ENCODE assay signal across 8 cellular contexts in genomic region chr10:79195091-79195923, GRCh38.
DNase-seq lines count a peak whose midpoint lies in the region; ATAC-seq lines count a peak whose summit lies in the region.

No MANE protein-coding gene starts in this region.

- H3K27me3 ChIP-seq in BLaER1 (no peaks in the 10 kb centered on the region), NT2/D1 (ENCODE audit: insufficient read depth, insufficient read length) (no peaks in the 10 kb centered on the region)

- H3K27ac ChIP-seq in BLaER1 = peak overlapping the region; percentile 70; the same call in 1 of the 2 replicates

- peaks cover 74% of the 10 kb centered on the region for H3K4me1 ChIP-seq in BLaER1
- no peaks in the 10 kb centered on the region for H3K4me1 ChIP-seq in NT2/D1 (ENCODE audit: insufficient read depth, insufficient read length)

- ATAC-seq in HG03521 (IDR thresholded peaks at IDR 0.05; ENCODE audit: unreplicated experiment) = peak; percentile 87

- H3K9ac ChIP-seq in BLaER1 (peak overlapping the region; percentile 23; the same call in 1 of the 2 replicates), NT2/D1 (ENCODE audit: insufficient read length, low read depth) (peak overlapping the region; percentile 51)

- H4K20me1 ChIP-seq in BLaER1 = peaks cover 100% of the 10 kb centered on the region

- H3K4me2 ChIP-seq in BLaER1 = peak overlapping the region; percentile 90

- H3K9me3 ChIP-seq in BLaER1 (peaks cover 11% of the 10 kb centered on the region), NT2/D1 (ENCODE audit: insufficient read depth, low read length) (no peaks in the 10 kb centered on the region)

- H3K4me3 ChIP-seq in BLaER1 = peak overlapping the region; percentile 44
- H3K4me3 ChIP-seq in NT2/D1 (ENCODE audit: insufficient read length, low read depth) = no peak overlapping the region

- H3K36me3 ChIP-seq in BLaER1 (peaks cover 59% of the 10 kb centered on the region), NT2/D1 (ENCODE audit: insufficient read depth, insufficient read length, low read length) (peaks cover 50% of the 10 kb centered on the region)

- DNase-seq in GM19240 (ENCODE audit: insufficient read length, low spot score) (peak; percentile 83), NT2/D1 (ENCODE audit: low read depth, low spot score) (peak; percentile 72), epidermal melanocyte (ENCODE audit: insufficient read length, low spot score) (peak; percentile 58), midbrain (lab: John Stamatoyannopoulos, UW) (peak; percentile 85)
- DNase-seq in activated CD8-positive, alpha-beta memory T cell treated with anti-CD3 and anti-CD28 coated beads, Interleukin-2, amount 50 U/mL, for 1 hour (ENCODE audit: extremely low read depth) = peak; percentile 25
- peak; percentile 69 for DNase-seq in stimulated activated CD8-positive, alpha-beta memory T cell treated with anti-CD3 and anti-CD28 coated beads, Interleukin-2, amount 100 ng/mL, for 48 hours (ENCODE audit: low read depth in 2 of 2)

Comparison
In these comparisons a context has a peak if more than half of its experiments do, and no peak if none do; other contexts are left out.
1. DNase-seq: peak in every context shown above with its lines; median percentile 85 in midbrain; 83 in GM19240; 72 in NT2/D1; 69 in stimulated activated CD8-positive, alpha-beta memory T cell treated with anti-CD3 and anti-CD28 coated beads, Interleukin-2, amount 100 ng/mL, for 48 hours; 58 in epidermal melanocyte; 25 in activated CD8-positive, alpha-beta memory T cell treated with anti-CD3 and anti-CD28 coated beads, Interleukin-2, amount 50 U/mL, for 1 hour.